1 cellular context compared by ENCODE assay signal in the genomic region with DNA sequence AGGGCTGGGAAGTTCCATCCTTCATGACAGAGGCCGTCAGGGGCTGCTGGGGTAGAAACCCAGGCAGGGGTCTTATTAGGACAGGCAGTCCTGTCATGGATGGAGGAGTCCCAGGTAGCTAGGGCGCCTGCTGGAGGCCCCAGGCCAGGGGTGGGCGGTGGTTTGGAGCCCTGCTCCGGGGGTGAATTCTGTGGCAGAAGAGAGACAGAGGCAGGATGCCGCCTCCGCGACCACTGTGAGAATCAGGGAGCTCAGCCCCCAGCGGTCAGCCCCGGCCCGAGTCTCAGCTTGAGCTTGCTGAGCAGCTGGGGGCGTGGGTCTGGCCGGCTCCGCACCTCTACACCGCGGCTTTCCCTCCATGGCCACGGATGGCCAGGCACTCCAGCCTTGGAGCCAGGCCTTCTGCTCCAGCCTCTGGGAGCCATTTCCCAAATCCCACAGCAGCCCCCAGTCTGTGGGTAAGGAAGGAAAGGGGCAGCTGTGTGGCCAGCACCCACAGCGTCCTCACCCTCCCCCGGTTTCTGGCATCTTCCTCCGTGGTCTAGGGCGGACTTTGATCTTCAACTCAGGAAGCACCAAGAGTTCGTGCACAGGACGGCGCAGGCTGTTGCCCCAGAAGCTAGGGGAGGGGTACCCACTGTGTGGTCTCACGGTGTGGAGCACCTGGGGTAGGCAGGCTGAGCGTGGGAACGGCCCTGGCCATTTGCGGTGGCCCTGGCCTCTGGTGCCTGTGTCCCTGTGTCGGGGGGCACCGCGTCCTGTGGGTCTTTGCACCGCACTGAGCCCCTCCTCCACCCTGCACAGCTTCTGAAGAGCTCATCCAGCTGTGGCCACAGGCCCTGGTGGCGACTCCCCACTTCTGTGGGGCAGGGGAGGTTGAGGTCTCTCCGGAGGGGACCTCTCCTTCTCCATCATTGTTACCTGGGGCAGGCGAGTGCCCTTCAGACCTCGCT.
A peak's percentile ranks its signal among the peaks of the same experiment; 100 is the strongest.
TF ChIP-seq lines count a peak whose summit lies in the region.

No MANE protein-coding gene starts in this region.

TF ChIP-seq in HepG2, 621 proteins besides CTCF, POLR2A, EP300 and RAD21 (continued from another document and continues in another):
- TF ChIP-seq, protein P1, sequence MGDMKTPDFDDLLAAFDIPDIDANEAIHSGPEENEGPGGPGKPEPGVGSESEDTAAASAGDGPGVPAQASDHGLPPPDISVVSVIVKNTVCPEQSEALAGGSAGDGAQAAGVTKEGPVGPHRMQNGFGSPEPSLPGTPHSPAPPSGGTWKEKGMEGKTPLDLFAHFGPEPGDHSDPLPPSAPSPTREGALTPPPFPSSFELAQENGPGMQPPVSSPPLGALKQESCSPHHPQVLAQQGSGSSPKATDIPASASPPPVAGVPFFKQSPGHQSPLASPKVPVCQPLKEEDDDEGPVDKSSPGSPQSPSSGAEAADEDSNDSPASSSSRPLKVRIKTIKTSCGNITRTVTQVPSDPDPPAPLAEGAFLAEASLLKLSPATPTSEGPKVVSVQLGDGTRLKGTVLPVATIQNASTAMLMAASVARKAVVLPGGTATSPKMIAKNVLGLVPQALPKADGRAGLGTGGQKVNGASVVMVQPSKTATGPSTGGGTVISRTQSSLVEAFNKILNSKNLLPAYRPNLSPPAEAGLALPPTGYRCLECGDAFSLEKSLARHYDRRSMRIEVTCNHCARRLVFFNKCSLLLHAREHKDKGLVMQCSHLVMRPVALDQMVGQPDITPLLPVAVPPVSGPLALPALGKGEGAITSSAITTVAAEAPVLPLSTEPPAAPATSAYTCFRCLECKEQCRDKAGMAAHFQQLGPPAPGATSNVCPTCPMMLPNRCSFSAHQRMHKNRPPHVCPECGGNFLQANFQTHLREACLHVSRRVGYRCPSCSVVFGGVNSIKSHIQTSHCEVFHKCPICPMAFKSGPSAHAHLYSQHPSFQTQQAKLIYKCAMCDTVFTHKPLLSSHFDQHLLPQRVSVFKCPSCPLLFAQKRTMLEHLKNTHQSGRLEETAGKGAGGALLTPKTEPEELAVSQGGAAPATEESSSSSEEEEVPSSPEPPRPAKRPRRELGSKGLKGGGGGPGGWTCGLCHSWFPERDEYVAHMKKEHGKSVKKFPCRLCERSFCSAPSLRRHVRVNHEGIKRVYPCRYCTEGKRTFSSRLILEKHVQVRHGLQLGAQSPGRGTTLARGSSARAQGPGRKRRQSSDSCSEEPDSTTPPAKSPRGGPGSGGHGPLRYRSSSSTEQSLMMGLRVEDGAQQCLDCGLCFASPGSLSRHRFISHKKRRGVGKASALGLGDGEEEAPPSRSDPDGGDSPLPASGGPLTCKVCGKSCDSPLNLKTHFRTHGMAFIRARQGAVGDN (CRISPR knock-in tag; IDR thresholded peaks at IDR 0.05): peak; percentile 97
- TF ChIP-seq MAFF (IDR thresholded peaks at IDR 0.05; ENCODE audit: low read depth, low read length) (no peak), POLR2G (IDR thresholded peaks at IDR 0.05; ENCODE audit: low read depth, low read length) (peak; percentile 53), FOXO1 (CRISPR knock-in tag; IDR thresholded peaks at IDR 0.05) (no peak; the same call in 1 of the 2 replicates), ZNF160 (CRISPR knock-in tag; IDR thresholded peaks at IDR 0.05) (no peak), PRDM15 (CRISPR knock-in tag; IDR thresholded peaks at IDR 0.05) (no peak), NR2C2 (CRISPR knock-in tag; IDR thresholded peaks at IDR 0.05; ENCODE audit: borderline replicate concordance) (no peak), PAXIP1 (CRISPR knock-in tag; conservative IDR thresholded peaks at IDR 0.05) (peak; percentile 87), REXO4 (CRISPR knock-in tag; IDR thresholded peaks at IDR 0.05; ENCODE audit: borderline replicate concordance) (no peak), ZNF230 (CRISPR knock-in tag; IDR thresholded peaks at IDR 0.05) (no peak), PITX1 (CRISPR knock-in tag; IDR thresholded peaks at IDR 0.05) (peak; percentile 60; the same call in 1 of the 2 replicates), SOX13 (IDR thresholded peaks at IDR 0.05) (no peak), SOX13 (CRISPR knock-in tag; conservative IDR thresholded peaks at IDR 0.05 in 1 of 2, IDR thresholded peaks at IDR 0.05 in 1 of 2) (peak in 1 of 2 experiments; percentile 10; a peak in 1 of 4 replicates), ETV5 (CRISPR knock-in tag; IDR thresholded peaks at IDR 0.05; ENCODE audit: borderline replicate concordance) (peak; percentile 79; the same call in 1 of the 2 replicates), PHF20 (CRISPR knock-in tag; IDR thresholded peaks at IDR 0.05) (no peak), MEIS1 (CRISPR knock-in tag; IDR thresholded peaks at IDR 0.05; ENCODE audit: borderline replicate concordance) (no peak; the same call in 1 of the 2 replicates), ZNF512 (CRISPR knock-in tag; IDR thresholded peaks at IDR 0.05) (no peak)
- TF ChIP-seq, protein P2, sequence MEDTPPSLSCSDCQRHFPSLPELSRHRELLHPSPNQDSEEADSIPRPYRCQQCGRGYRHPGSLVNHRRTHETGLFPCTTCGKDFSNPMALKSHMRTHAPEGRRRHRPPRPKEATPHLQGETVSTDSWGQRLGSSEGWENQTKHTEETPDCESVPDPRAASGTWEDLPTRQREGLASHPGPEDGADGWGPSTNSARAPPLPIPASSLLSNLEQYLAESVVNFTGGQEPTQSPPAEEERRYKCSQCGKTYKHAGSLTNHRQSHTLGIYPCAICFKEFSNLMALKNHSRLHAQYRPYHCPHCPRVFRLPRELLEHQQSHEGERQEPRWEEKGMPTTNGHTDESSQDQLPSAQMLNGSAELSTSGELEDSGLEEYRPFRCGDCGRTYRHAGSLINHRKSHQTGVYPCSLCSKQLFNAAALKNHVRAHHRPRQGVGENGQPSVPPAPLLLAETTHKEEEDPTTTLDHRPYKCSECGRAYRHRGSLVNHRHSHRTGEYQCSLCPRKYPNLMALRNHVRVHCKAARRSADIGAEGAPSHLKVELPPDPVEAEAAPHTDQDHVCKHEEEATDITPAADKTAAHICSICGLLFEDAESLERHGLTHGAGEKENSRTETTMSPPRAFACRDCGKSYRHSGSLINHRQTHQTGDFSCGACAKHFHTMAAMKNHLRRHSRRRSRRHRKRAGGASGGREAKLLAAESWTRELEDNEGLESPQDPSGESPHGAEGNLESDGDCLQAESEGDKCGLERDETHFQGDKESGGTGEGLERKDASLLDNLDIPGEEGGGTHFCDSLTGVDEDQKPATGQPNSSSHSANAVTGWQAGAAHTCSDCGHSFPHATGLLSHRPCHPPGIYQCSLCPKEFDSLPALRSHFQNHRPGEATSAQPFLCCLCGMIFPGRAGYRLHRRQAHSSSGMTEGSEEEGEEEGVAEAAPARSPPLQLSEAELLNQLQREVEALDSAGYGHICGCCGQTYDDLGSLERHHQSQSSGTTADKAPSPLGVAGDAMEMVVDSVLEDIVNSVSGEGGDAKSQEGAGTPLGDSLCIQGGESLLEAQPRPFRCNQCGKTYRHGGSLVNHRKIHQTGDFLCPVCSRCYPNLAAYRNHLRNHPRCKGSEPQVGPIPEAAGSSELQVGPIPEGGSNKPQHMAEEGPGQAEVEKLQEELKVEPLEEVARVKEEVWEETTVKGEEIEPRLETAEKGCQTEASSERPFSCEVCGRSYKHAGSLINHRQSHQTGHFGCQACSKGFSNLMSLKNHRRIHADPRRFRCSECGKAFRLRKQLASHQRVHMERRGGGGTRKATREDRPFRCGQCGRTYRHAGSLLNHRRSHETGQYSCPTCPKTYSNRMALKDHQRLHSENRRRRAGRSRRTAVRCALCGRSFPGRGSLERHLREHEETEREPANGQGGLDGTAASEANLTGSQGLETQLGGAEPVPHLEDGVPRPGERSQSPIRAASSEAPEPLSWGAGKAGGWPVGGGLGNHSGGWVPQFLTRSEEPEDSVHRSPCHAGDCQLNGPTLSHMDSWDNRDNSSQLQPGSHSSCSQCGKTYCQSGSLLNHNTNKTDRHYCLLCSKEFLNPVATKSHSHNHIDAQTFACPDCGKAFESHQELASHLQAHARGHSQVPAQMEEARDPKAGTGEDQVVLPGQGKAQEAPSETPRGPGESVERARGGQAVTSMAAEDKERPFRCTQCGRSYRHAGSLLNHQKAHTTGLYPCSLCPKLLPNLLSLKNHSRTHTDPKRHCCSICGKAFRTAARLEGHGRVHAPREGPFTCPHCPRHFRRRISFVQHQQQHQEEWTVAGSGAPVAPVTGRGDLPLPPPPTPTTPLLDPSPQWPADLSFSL (CRISPR knock-in tag; IDR thresholded peaks at IDR 0.05): no peak
- TF ChIP-seq, protein P3, sequence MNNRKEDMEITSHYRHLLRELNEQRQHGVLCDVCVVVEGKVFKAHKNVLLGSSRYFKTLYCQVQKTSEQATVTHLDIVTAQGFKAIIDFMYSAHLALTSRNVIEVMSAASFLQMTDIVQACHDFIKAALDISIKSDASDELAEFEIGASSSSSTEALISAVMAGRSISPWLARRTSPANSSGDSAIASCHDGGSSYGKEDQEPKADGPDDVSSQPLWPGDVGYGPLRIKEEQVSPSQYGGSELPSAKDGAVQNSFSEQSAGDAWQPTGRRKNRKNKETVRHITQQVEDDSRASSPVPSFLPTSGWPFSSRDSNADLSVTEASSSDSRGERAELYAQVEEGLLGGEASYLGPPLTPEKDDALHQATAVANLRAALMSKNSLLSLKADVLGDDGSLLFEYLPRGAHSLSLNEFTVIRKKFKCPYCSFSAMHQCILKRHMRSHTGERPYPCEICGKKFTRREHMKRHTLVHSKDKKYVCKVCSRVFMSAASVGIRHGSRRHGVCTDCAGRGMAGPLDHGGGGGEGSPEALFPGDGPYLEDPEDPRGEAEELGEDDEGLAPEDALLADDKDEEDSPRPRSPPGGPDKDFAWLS (CRISPR knock-in tag; IDR thresholded peaks at IDR 0.05; ENCODE audit: borderline replicate concordance): no peak; the same call in 1 of the 2 replicates
- TF ChIP-seq, protein P4, sequence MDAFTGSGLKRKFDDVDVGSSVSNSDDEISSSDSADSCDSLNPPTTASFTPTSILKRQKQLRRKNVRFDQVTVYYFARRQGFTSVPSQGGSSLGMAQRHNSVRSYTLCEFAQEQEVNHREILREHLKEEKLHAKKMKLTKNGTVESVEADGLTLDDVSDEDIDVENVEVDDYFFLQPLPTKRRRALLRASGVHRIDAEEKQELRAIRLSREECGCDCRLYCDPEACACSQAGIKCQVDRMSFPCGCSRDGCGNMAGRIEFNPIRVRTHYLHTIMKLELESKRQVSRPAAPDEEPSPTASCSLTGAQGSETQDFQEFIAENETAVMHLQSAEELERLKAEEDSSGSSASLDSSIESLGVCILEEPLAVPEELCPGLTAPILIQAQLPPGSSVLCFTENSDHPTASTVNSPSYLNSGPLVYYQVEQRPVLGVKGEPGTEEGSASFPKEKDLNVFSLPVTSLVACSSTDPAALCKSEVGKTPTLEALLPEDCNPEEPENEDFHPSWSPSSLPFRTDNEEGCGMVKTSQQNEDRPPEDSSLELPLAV (CRISPR knock-in tag; conservative IDR thresholded peaks at IDR 0.05; ENCODE audit: low read depth): no peak
